ENCODE assay signal across 8 cellular contexts in the genomic region with DNA sequence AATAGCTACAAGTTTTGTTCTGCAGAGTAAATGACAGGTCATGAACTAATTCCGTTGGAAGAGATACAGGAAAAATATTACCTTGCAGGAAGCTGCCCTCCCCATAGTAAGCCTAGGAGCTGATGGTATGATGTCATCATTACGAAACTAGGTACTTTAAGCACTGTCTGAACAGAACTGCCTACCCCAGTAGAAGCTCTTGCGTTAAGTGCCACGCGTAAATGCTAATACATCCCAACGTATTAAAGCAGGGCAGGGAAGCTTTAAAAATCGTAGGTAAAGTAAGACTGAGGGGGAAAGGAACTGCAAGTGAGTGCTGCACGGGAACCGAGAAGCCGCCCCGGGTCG. TPM values are rescaled to one million over a fixed set of nuclear protein-coding genes. Genes with fewer than 3 reads are reported as not detected.
DNase-seq lines count a peak whose midpoint lies in the region; ATAC-seq and TF ChIP-seq lines count a peak whose summit lies in the region.

No MANE protein-coding gene starts in this region.

- no peaks in the 10 kb centered on the region for H3K27me3 ChIP-seq in HUES6 (ENCODE audit: control insufficient read depth, insufficient read depth, low read length)
- H3K27me3 ChIP-seq in endodermal cell (ENCODE audit: control insufficient read depth, insufficient read depth, low read length, poor library complexity, severe bottlenecking): no peaks in the 10 kb centered on the region

- DNase-seq in GM10266 (ENCODE audit: extremely low spot score): peak; percentile 60
- peak; percentile 51 for DNase-seq in SIG-M5 (lab: John Stamatoyannopoulos, UW)
- DNase-seq in endodermal cell: no peak
- DNase-seq in mucosa of descending colon: no peak
- no peak for DNase-seq in NCI-H128 (lab: John Stamatoyannopoulos, UW; ENCODE audit: unreplicated experiment)
- DNase-seq in COLO668 (lab: John Stamatoyannopoulos, UW; ENCODE audit: unreplicated experiment): no peak

- peak overlapping the region; percentile 99 for H3K4me3 ChIP-seq in HUES6 (ENCODE audit: low read depth, low read length)
- H3K4me3 ChIP-seq in endodermal cell (ENCODE audit: low read length): peak overlapping the region; percentile 97
- peak overlapping the region; percentile 65 for H3K4me3 ChIP-seq in mucosa of descending colon

- H3K36me3 ChIP-seq in HUES6 (ENCODE audit: control insufficient read depth, insufficient read depth, low read length) (no peaks in the 10 kb centered on the region), endodermal cell (ENCODE audit: control insufficient read depth, insufficient read depth, low read length) (no peaks in the 10 kb centered on the region), mucosa of descending colon (ENCODE audit: low read depth) (no peaks in the 10 kb centered on the region)

- H3K9me3 ChIP-seq in HUES6 (ENCODE audit: control insufficient read depth, insufficient read depth, low read depth, low read length) (peaks cover 3% of the 10 kb centered on the region; the same call in 1 of the 2 replicates), endodermal cell (ENCODE audit: control insufficient read depth, low read length) (no peaks in the 10 kb centered on the region), mucosa of descending colon (no peaks in the 10 kb centered on the region)

- ATAC-seq in GM21737 (IDR thresholded peaks at IDR 0.05; ENCODE audit: unreplicated experiment) (peak; percentile 48), mucosa of descending colon (peak; percentile 43)

- H3K27ac ChIP-seq in HUES6 (ENCODE audit: low read depth, low read length) (peak overlapping the region; percentile 78; the same call in 1 of the 2 replicates), endodermal cell (ENCODE audit: low read depth, low read length) (no peak overlapping the region)

- peak overlapping the region; percentile 93 for H3K9ac ChIP-seq in HUES6 (ENCODE audit: low read length)
- H3K9ac ChIP-seq in endodermal cell (ENCODE audit: extremely low read depth, low read length, poor library complexity, severe bottlenecking): peak overlapping the region; percentile 75

- TF ChIP-seq CTCF in GM10266 (IDR thresholded peaks at IDR 0.05; ENCODE audit: control insufficient read depth, insufficient read depth, low read depth, missing control alignments) (no peak), endodermal cell (conservative IDR thresholded peaks at IDR 0.05) (no peak), mucosa of descending colon (IDR thresholded peaks at IDR 0.05) (no peak)

- H3K27me3 Mint-ChIP-seq in endodermal cell (ENCODE audit: insufficient read depth): peaks cover 4% of the 10 kb centered on the region

- H3K27ac Mint-ChIP-seq in endodermal cell: peak overlapping the region; percentile 94

- peaks cover 5% of the 10 kb centered on the region for H3K4me1 Mint-ChIP-seq in endodermal cell

- H3K4me3 Mint-ChIP-seq in endodermal cell: peak overlapping the region; percentile 79

- H3K4me1 ChIP-seq in HUES6 (ENCODE audit: control insufficient read depth, insufficient read depth, low read length) (no peaks in the 10 kb centered on the region), endodermal cell (ENCODE audit: control insufficient read depth, insufficient read depth, low read length) (no peaks in the 10 kb centered on the region), mucosa of descending colon (ENCODE audit: low read depth) (no peaks in the 10 kb centered on the region)

- intact Hi-C loops in mucosa of descending colon (cut with DNase I, micrococcal nuclease): no loop called here

- peaks cover 12% of the 10 kb centered on the region for H3K9me3 Mint-ChIP-seq in endodermal cell

- peaks cover 20% of the 10 kb centered on the region for H3K36me3 Mint-ChIP-seq in endodermal cell (ENCODE audit: low read depth)

- WGBS in endodermal cell (ENCODE audit: insufficient coverage in 1 of 2, insufficient read length in 1 of 2), 2 experiments: 3 to 8% methylated on average over 6 to 12 of the region's 12 CpGs

RNA-seq across cellular contexts. Expression of a gene that starts 0.6 kb away (rescaled TPM):
- total RNA-seq in endodermal cell: 10 to 100 TPM; 37.2 to 40.9 TPM
- 36.0 TPM for polyA plus RNA-seq in endodermal cell (2013, experiment 1 of 2)
- 33.1 TPM for polyA plus RNA-seq in endodermal cell (2013, experiment 2 of 2)
- 10 to 100 TPM; 16.6 to 25.5 (median 17.4) TPM for total RNA-seq in mucosa of descending colon

RNA-seq across cellular contexts. Expression of a gene that starts 37.3 kb away (rescaled TPM):
- total RNA-seq in endodermal cell: 1 to 10 TPM in 1 of 2 donors, under 1 TPM in 1; 0.84 to 1.1 TPM
- 2.2 TPM for polyA plus RNA-seq in endodermal cell (2013, experiment 1 of 2)
- 2.1 TPM for polyA plus RNA-seq in endodermal cell (2013, experiment 2 of 2)
- under 1 TPM in 2 of 3 donors, not detected in 1; 0.14 to 0.89 TPM for total RNA-seq in mucosa of descending colon

Comparison
In these comparisons a context has a peak if more than half of its experiments do, and no peak if none do; other contexts are left out.
1. DNase-seq: peak in GM10266 (single experiment) and SIG-M5 (single experiment); none in endodermal cell (single experiment), mucosa of descending colon (0 of 3), NCI-H128 (single experiment) and COLO668 (single experiment).
2. Peak in every context shown above with its lines, with median percentiles within 50 percentile points of each other: H3K4me3 ChIP-seq.